Comparison of ENCODE assay signal across 17 cellular contexts in the genomic region with DNA sequence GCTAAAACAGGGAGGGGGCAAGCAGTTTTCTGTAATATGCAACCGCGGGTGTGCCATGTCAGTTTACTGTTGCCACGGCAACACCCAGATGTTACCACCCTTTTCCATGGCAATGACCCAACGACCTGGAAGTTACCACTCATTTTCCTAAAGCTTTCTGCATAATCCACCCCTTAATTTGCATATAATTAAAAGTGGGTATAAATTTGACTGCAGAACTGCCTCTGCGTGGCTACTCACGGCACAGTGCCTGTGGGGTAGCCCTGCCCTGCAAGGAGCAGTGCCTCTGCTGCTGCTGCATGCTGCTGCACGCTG. TPM values are rescaled to one million over a fixed set of nuclear protein-coding genes. Genes with fewer than 3 reads are reported as not detected.
DNase-seq lines count a peak whose midpoint lies in the region; ATAC-seq and TF ChIP-seq lines count a peak whose summit lies in the region.
"Had no signal": no experiment of that assay in that cellular context is flagged by ENCODE, and none has a peak within 500 bp of the region (broad histone marks: within the 10 kb centered on the region; RNA-seq: fewer than 3 reads in every experiment).

No MANE protein-coding gene starts in this region.

- H3K36me3 Mint-ChIP-seq in chondrocyte (ENCODE audit: low read depth), result no peaks in the 10 kb centered on the region
- H3K36me3 Mint-ChIP-seq: CD4-positive, CD25-positive, alpha-beta regulatory T cell; CD8-positive, alpha-beta T cell had no signal

- ATAC-seq in left ventricle myocardium superior (no peak), left cardiac atrium (no peak)
- ATAC-seq: CD8-positive, alpha-beta T cell had no signal

- CTCF ChIA-PET in HEK293T (lab: Yijun Ruan, JAX), result no interaction called here

- POLR2A ChIA-PET in HEK293T (lab: Yijun Ruan, JAX), result no interaction called here

- H3K9me3 Mint-ChIP-seq in chondrocyte (ENCODE audit: low read depth), result no peaks in the 10 kb centered on the region
- H3K9me3 Mint-ChIP-seq: CD8-positive, alpha-beta T cell had no signal

- H3K27me3 Mint-ChIP-seq in chondrocyte (ENCODE audit: low read depth), result no peaks in the 10 kb centered on the region
- H3K27me3 Mint-ChIP-seq: B cell had no signal

- no peak overlapping the region for H3K27ac Mint-ChIP-seq in chondrocyte (ENCODE audit: unreplicated experiment)
- H3K27ac Mint-ChIP-seq: B cell; CD4-positive, CD25-positive, alpha-beta regulatory T cell; CD8-positive, alpha-beta T cell had no signal

- H3K4me1 Mint-ChIP-seq in chondrocyte (ENCODE audit: low read depth), result peaks cover 3% of the 10 kb centered on the region

- DNase-seq in DMS 273 (lab: John Stamatoyannopoulos, UW; ENCODE audit: unreplicated experiment), result peak; percentile 13
- DNase-seq in DMS 273 treated with DMSO at 0.1 percent for 48 hours (lab: John Stamatoyannopoulos, UW), result no peak
- peak; percentile 5 for DNase-seq in left ventricle myocardium superior
- DNase-seq in left cardiac atrium, result no peak
- DNase-seq in NCI-H526 treated with DMSO at 0.1 percent for 48 hours (lab: John Stamatoyannopoulos, UW), result peak; percentile 18
- peak; percentile 41 for DNase-seq in chondrocyte (ENCODE audit: low spot score)
- no peak for DNase-seq in KG1 (lab: John Stamatoyannopoulos, UW)
- DNase-seq in HEK293T (ENCODE audit: extremely low spot score), result no peak
- DNase-seq: Caco-2; CD4-positive, CD25-positive, alpha-beta regulatory T cell; CD8-positive, alpha-beta T cell; DMS53; DMS79 treated with DMSO at 0.1 percent for 48 hours; GF-D8; GM23248; HCEC 1CT had no signal

- intact Hi-C loops in left ventricle myocardium superior (cut with micrococcal nuclease), result no loop called here
- intact Hi-C loops in left cardiac atrium (cut with DNase I), result no loop called here

- no peak overlapping the region for H3K4me3 Mint-ChIP-seq in chondrocyte (ENCODE audit: unreplicated experiment)
- H3K4me3 Mint-ChIP-seq: B cell; CD4-positive, CD25-positive, alpha-beta regulatory T cell; CD8-positive, alpha-beta T cell had no signal

- no peak for TF ChIP-seq CTCF in chondrocyte (IDR thresholded peaks at IDR 0.05)

TF ChIP-seq in HEK293T, 16 proteins besides CTCF, POLR2A, EP300 and RAD21:
- TF ChIP-seq FOXM1 (IDR thresholded peaks at IDR 0.05; ENCODE audit: borderline replicate concordance), result no peak
- no peak for TF ChIP-seq L3MBTL2 (conservative IDR thresholded peaks at IDR 0.05)
- no peak for TF ChIP-seq TARDBP (IDR thresholded peaks at IDR 0.05)
- TF ChIP-seq BHLHE40 (IDR thresholded peaks at IDR 0.05; ENCODE audit: borderline replicate concordance), result no peak
- TF ChIP-seq NFRKB (IDR thresholded peaks at IDR 0.05), result no peak
- TF ChIP-seq FOXK2 (IDR thresholded peaks at IDR 0.05), result no peak
- TF ChIP-seq HDGF (IDR thresholded peaks at IDR 0.05; ENCODE audit: borderline replicate concordance), result no peak
- TF ChIP-seq CTBP1 (IDR thresholded peaks at IDR 0.05; ENCODE audit: borderline replicate concordance), result no peak
- TF ChIP-seq FOXA1 (IDR thresholded peaks at IDR 0.05), result no peak
- TF ChIP-seq, protein P1, sequence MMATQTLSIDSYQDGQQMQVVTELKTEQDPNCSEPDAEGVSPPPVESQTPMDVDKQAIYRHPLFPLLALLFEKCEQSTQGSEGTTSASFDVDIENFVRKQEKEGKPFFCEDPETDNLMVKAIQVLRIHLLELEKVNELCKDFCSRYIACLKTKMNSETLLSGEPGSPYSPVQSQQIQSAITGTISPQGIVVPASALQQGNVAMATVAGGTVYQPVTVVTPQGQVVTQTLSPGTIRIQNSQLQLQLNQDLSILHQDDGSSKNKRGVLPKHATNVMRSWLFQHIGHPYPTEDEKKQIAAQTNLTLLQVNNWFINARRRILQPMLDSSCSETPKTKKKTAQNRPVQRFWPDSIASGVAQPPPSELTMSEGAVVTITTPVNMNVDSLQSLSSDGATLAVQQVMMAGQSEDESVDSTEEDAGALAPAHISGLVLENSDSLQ (IDR thresholded peaks at IDR 0.05), result no peak
- TF ChIP-seq ARNT (IDR thresholded peaks at IDR 0.05), result no peak

RNA-seq across cellular contexts. Expression of a gene that starts 40.1 kb away (rescaled TPM):
- total RNA-seq in left ventricle myocardium superior, result 13.2 TPM
- 10 to 100 TPM; 31.3 to 31.5 TPM for total RNA-seq in left cardiac atrium
- 11.6 to 20.0 TPM (median 17.1 TPM) in 3 replicates for total RNA-seq in chondrocyte

RNA-seq across cellular contexts. Expression of a gene that starts 54.7 kb away (rescaled TPM):
- total RNA-seq in left ventricle myocardium superior (41.6 TPM), left cardiac atrium (10 to 100 TPM; 91.0 to 92.4 TPM), chondrocyte (165 to 299 TPM (median 169 TPM) in 3 replicates)

Comparison
In these comparisons a context has a peak if more than half of its experiments do, and no peak if none do; other contexts are left out.
1. DNase-seq: peak in DMS 273 (single experiment), left ventricle myocardium superior (single experiment), NCI-H526 treated with DMSO at 0.1 percent for 48 hours (single experiment) and chondrocyte (single experiment); none in DMS 273 treated with DMSO at 0.1 percent for 48 hours (single experiment), left cardiac atrium (single experiment), KG1 (single experiment) and HEK293T (single experiment).